In genomic region chr14:94050231-94050880, GRCh38 we compare ENCODE assay signal across 17 cellular contexts. TPM values are rescaled to one million over a fixed set of nuclear protein-coding genes. Genes with fewer than 3 reads are reported as not detected.
DNase-seq lines count a peak whose midpoint lies in the region; ATAC-seq and TF ChIP-seq lines count a peak whose summit lies in the region.
"Had no signal": no experiment of that assay in that cellular context is flagged by ENCODE, and none has a peak within 500 bp of the region (broad histone marks: within the 10 kb centered on the region; RNA-seq: fewer than 3 reads in every experiment).

No MANE protein-coding gene starts in this region.

- no peak for TF ChIP-seq POLR2A in adrenal gland (IDR thresholded peaks at IDR 0.05)

- DNase-seq in activated CD8-positive, alpha-beta memory T cell treated with anti-CD3 and anti-CD28 coated beads for 24 hours: peak; percentile 50
- no peak for DNase-seq in activated CD8-positive, alpha-beta memory T cell treated with anti-CD3 and anti-CD28 coated beads, Interleukin-2, amount 50 U/mL, for 4 hours
- peak; percentile 43 to 81 (median 66) for DNase-seq in adrenal gland
- peak; percentile 88 for DNase-seq in left ventricle myocardium superior
- DNase-seq in DMS153 (lab: John Stamatoyannopoulos, UW): no peak
- DNase-seq: 8988T, glutamatergic neuron, NCI-H2081 had no signal

- TF ChIP-seq CTCF in adrenal gland (IDR thresholded peaks at IDR 0.05): no peak

- intact Hi-C loops in adrenal gland (cut with DNase I): no loop called here
- intact Hi-C loops in left ventricle myocardium superior (cut with micrococcal nuclease): no loop called here

- no peak overlapping the region for H3K27ac ChIP-seq in adrenal gland
- H3K27ac ChIP-seq: breast epithelium had no signal

- peak overlapping the region; percentile 64 for H3K27ac Mint-ChIP-seq in stimulated activated memory B cell treated with anti-CD40 and anti-IgM and Interleukin-4, amounts not matched to agents 10 μg/mL and 1 μg/mL and 100 μg/mL, for 72 hours

- peaks cover 6 to 7% of the 10 kb centered on the region in 2 donors for H3K4me1 ChIP-seq in adrenal gland (replicated peaks in 1 of 2)
- H3K4me1 ChIP-seq: breast epithelium had no signal

- H3K4me3 ChIP-seq in adrenal gland: no peak overlapping the region
- H3K4me3 ChIP-seq: breast epithelium, mucosa of descending colon, pancreas had no signal

- no peaks in the 10 kb centered on the region for H3K27me3 ChIP-seq in adrenal gland
- H3K27me3 ChIP-seq: breast epithelium, pancreas had no signal

- ATAC-seq in left ventricle myocardium superior (peak; percentile 92), HG03439 (IDR thresholded peaks at IDR 0.05; ENCODE audit: unreplicated experiment) (no peak), esophagus mucosa (no peak)
- ATAC-seq in stimulated activated memory B cell treated with anti-CD40 and anti-IgM and Interleukin-4, amounts not matched to agents 10 μg/mL and 1 μg/mL and 100 μg/mL, for 72 hours: no peak

- H3K4me3 Mint-ChIP-seq in stimulated activated memory B cell treated with anti-CD40 and anti-IgM and Interleukin-4, amounts not matched to agents 10 μg/mL and 1 μg/mL and 100 μg/mL, for 72 hours: no peak overlapping the region
- H3K4me3 Mint-ChIP-seq: T-helper 1 cell treated with Interleukin-12 subunit alpha and Interleukin-12 subunit beta and Interleukin-4 antibody, amounts not matched to agents 30 μg/mL and 1 μg/mL, for 36 hours had no signal

- H3K27me3 Mint-ChIP-seq in stimulated activated memory B cell treated with anti-CD40 and anti-IgM and Interleukin-4, amounts not matched to agents 10 μg/mL and 1 μg/mL and 100 μg/mL, for 72 hours: no peaks in the 10 kb centered on the region

- H3K4me1 Mint-ChIP-seq in stimulated activated memory B cell treated with anti-CD40 and anti-IgM and Interleukin-4, amounts not matched to agents 10 μg/mL and 1 μg/mL and 100 μg/mL, for 72 hours: no peaks in the 10 kb centered on the region

- H3K9me3 ChIP-seq in adrenal gland (replicated peaks in 1 of 3): no peaks in the 10 kb centered on the region
- H3K9me3 ChIP-seq: breast epithelium, mucosa of descending colon, pancreas had no signal

- peaks cover 71% of the 10 kb centered on the region for H3K36me3 Mint-ChIP-seq in stimulated activated memory B cell treated with anti-CD40 and anti-IgM and Interleukin-4, amounts not matched to agents 10 μg/mL and 1 μg/mL and 100 μg/mL, for 72 hours

- no peaks in the 10 kb centered on the region for H3K9me3 Mint-ChIP-seq in stimulated activated memory B cell treated with anti-CD40 and anti-IgM and Interleukin-4, amounts not matched to agents 10 μg/mL and 1 μg/mL and 100 μg/mL, for 72 hours
- H3K9me3 Mint-ChIP-seq: T-helper 1 cell treated with Interleukin-12 subunit alpha and Interleukin-12 subunit beta and Interleukin-4 antibody, amounts not matched to agents 30 μg/mL and 1 μg/mL, for 36 hours had no signal

- peaks cover 0 to 97% of the 10 kb centered on the region in 2 donors for H3K36me3 ChIP-seq in adrenal gland (replicated peaks in 1 of 2)

- WGBS in adrenal gland, 4 donors: 73 to 77% (median 76%) methylated on average over 6 of the region's 6 CpGs

RNA-seq across cellular contexts. Expression of gene OTUB2, which starts 24.2 kb away (rescaled TPM):
- total RNA-seq in adrenal gland: 1 to 10 TPM in 6 of 8 donors, under 1 TPM in 2; 0.17 to 2.5 (median 1.5) TPM
- 1 to 10 TPM in 1 of 3 donors, under 1 TPM in 2; 0.47 to 2.0 (median 0.48) TPM for polyA plus RNA-seq in adrenal gland
- 0.52 TPM for total RNA-seq in left ventricle myocardium superior
- 5.5 TPM for total RNA-seq in esophagus mucosa

RNA-seq across cellular contexts. Expression of gene DDX24, which starts 30.6 kb away (rescaled TPM):
- total RNA-seq in adrenal gland (100 to 1,000 TPM; 221 to 423 (median 337) TPM), left ventricle myocardium superior (198 TPM), esophagus mucosa (67.3 TPM)
- 100 to 1,000 TPM; 226 to 616 (median 296) TPM for polyA plus RNA-seq in adrenal gland

RNA-seq across cellular contexts. Expression of gene IFI27L1, which starts 30.8 kb away (rescaled TPM):
- total RNA-seq in adrenal gland (100 to 1,000 TPM in 1 of 8 donors, 10 to 100 TPM in 7; 54.3 to 233 (median 65.2) TPM), left ventricle myocardium superior (9.7 TPM), esophagus mucosa (18.1 TPM)
- polyA plus RNA-seq in adrenal gland: 100 to 1,000 TPM in 2 of 3 donors, 10 to 100 TPM in 1; 39.7 to 177 (median 101) TPM

RNA-seq across cellular contexts. Expression of gene CCDC197, which starts 53.3 kb away (rescaled TPM):
- total RNA-seq in adrenal gland (not detected), left ventricle myocardium superior (0.74 TPM), esophagus mucosa (not detected)
- not detected for polyA plus RNA-seq in adrenal gland
- total RNA-seq: breast epithelium, H4, mucosa of descending colon, pancreas, subcutaneous adipose tissue had no signal
- polyA plus RNA-seq: pancreas had no signal

Comparison
In these comparisons a context has a peak if more than half of its experiments do, and no peak if none do; other contexts are left out.
1. DNase-seq: peak in activated CD8-positive, alpha-beta memory T cell treated with anti-CD3 and anti-CD28 coated beads for 24 hours (single experiment), adrenal gland (7 of 7) and left ventricle myocardium superior (single experiment); none in activated CD8-positive, alpha-beta memory T cell treated with anti-CD3 and anti-CD28 coated beads, Interleukin-2, amount 50 U/mL, for 4 hours (single experiment) and DMS153 (single experiment).